Comparison of ENCODE assay signal across 8 cellular contexts in the genomic region with DNA sequence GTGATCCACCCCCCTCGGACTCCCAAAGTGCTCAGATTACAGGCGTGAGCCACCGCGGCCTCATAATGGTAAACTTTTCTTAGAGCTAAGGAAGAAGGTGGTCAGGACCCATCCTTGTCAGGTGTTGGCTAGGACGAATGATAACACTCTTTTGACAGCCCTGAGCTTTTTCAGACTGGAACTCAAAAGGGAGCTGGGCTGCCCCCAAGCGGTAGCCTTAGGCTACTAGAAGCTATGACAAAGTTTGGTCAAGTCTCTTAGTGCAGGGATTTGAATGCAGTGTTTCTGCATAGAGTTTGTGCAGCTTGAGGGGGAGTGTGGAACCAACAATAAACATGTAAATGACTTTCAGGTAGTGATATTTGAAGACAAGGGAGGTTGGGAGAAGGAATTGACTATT. TPM values are rescaled to one million over a fixed set of nuclear protein-coding genes. Genes with fewer than 3 reads are reported as not detected.
A peak's percentile ranks its signal among the peaks of the same experiment; 100 is the strongest.
DNase-seq lines count a peak whose midpoint lies in the region; ATAC-seq, FAIRE-seq and TF ChIP-seq lines count a peak whose summit lies in the region.

No MANE protein-coding gene starts in this region.

- peak; percentile 37 for ATAC-seq in CD8-positive, alpha-beta T cell
- no peak for ATAC-seq in GM18870 (IDR thresholded peaks at IDR 0.05; ENCODE audit: unreplicated experiment)

- no peaks in the 10 kb centered on the region for H3K9me3 ChIP-seq in CD8-positive, alpha-beta T cell (ENCODE audit: low read length)
- H3K9me3 ChIP-seq in HAP-1: no peaks in the 10 kb centered on the region
- no peaks in the 10 kb centered on the region for H3K9me3 ChIP-seq in adrenal gland (replicated peaks in 1 of 3)
- H3K9me3 ChIP-seq in kidney (ENCODE audit: control insufficient read depth in 1 of 2, low read length in 2 of 2): no peaks in the 10 kb centered on the region

- H3K36me3 Mint-ChIP-seq in CD8-positive, alpha-beta T cell: no peaks in the 10 kb centered on the region
- H3K36me3 Mint-ChIP-seq in type B pancreatic cell: no peaks in the 10 kb centered on the region

- H3K4me3 ChIP-seq in CD8-positive, alpha-beta T cell (ENCODE audit: low read depth, low read length): no peak overlapping the region
- H3K4me3 ChIP-seq in HAP-1 (no peak overlapping the region), adrenal gland (no peak overlapping the region), kidney (ENCODE audit: low read length in 2 of 2) (no peak overlapping the region)

- POLR2A ChIA-PET in CD8-positive, alpha-beta T cell (lab: Charles Lee): interaction anchor here (0.6 to 1.1 kb wide), 3 partner anchors 10 to 128 kb away, joined by 3 to 4 read pairs (median 3); no protein-coding TSS in a partner anchor

- in situ Hi-C loops in HAP-1 (cut with MboI; ENCODE audit: low sequenced_read_pairs): loop anchor here (10.0 kb wide), 1 partner anchor 131 kb away; no protein-coding TSS in a partner anchor

- intact Hi-C loops in CD8-positive, alpha-beta T cell (cut with DNase I, micrococcal nuclease): loop anchor here (1.0 kb wide), 1 partner anchor 129 kb away; no protein-coding TSS in a partner anchor
- intact Hi-C loops in adrenal gland (cut with DNase I): loop anchor here in 1 of 2 donors (10.0 kb wide), 1 partner anchor 121 kb away; no protein-coding TSS in a partner anchor
- intact Hi-C loops in kidney (cut with DNase I): loop anchor here (10.0 kb wide), 1 partner anchor 121 kb away; no protein-coding TSS in a partner anchor

- no peak overlapping the region for H3K9ac ChIP-seq in kidney (ENCODE audit: low read length in 2 of 2)

- no peak for FAIRE-seq in kidney (lab: Jason Lieb, UNC)

- H3K36me3 ChIP-seq in CD8-positive, alpha-beta T cell (ENCODE audit: insufficient read depth, low read length): no peaks in the 10 kb centered on the region
- H3K36me3 ChIP-seq in HAP-1 (replicated peaks) (no peaks in the 10 kb centered on the region), adrenal gland (replicated peaks in 1 of 2) (no peaks in the 10 kb centered on the region), kidney (ENCODE audit: control insufficient read depth in 1 of 2, insufficient read depth in 2 of 2, low read length in 2 of 2) (no peaks in the 10 kb centered on the region)

- no peak overlapping the region for H3K27ac ChIP-seq in CD8-positive, alpha-beta T cell (ENCODE audit: low read depth, low read length)
- H3K27ac ChIP-seq in adrenal gland (no peak overlapping the region), kidney (ENCODE audit: low read depth in 2 of 2, low read length in 2 of 2) (no peak overlapping the region)

- no peak overlapping the region for H3K4me3 Mint-ChIP-seq in CD8-positive, alpha-beta T cell
- no peak overlapping the region for H3K4me3 Mint-ChIP-seq in type B pancreatic cell

- CTCF ChIA-PET in CD8-positive, alpha-beta T cell (lab: Charles Lee): interaction anchor here (0.8 to 3.9 kb wide), 8 partner anchors 10 to 162 kb away, joined by 3 to 36 read pairs (median 5); no protein-coding TSS in a partner anchor

- 11 to 26% (median 16%) methylated on average over 5 to 6 of the region's 6 CpGs for WGBS in adrenal gland, 4 donors

- H3K27ac Mint-ChIP-seq in CD8-positive, alpha-beta T cell: no peak overlapping the region
- no peak overlapping the region for H3K27ac Mint-ChIP-seq in type B pancreatic cell

- no peaks in the 10 kb centered on the region for H3K27me3 ChIP-seq in CD8-positive, alpha-beta T cell (ENCODE audit: insufficient read depth, low read length)
- no peaks in the 10 kb centered on the region for H3K27me3 ChIP-seq in HAP-1 (ENCODE audit: low read depth)
- H3K27me3 ChIP-seq in adrenal gland: peaks cover 3% of the 10 kb centered on the region

- TF ChIP-seq CTCF in CD8-positive, alpha-beta T cell (IDR thresholded peaks at IDR 0.05): no peak
- TF ChIP-seq CTCF in adrenal gland (IDR thresholded peaks at IDR 0.05) (peak; percentile 31 to 56 (median 42)), kidney (IDR thresholded peaks at IDR 0.05; ENCODE audit: borderline replicate concordance, extremely low read depth, insufficient read depth) (peak; percentile 33), type B pancreatic cell (conservative IDR thresholded peaks at IDR 0.05) (peak; percentile 69)

- DNase-seq in CD8-positive, alpha-beta T cell: peak in 5 of 7 experiments; percentile 24 to 56 (median 41)
- DNase-seq in HAP-1 (ENCODE audit: low spot score in 2 of 2) (peak; percentile 64 to 77), RKO (ENCODE audit: low spot score) (peak; percentile 60), adrenal gland (peak; percentile 28 to 66 (median 48)), kidney (no peak), type B pancreatic cell (ENCODE audit: extremely low spot score, unreplicated experiment) (no peak), HPDE6-E6E7 (ENCODE audit: extremely low spot score) (no peak)

- no peaks in the 10 kb centered on the region for H3K9me3 Mint-ChIP-seq in CD8-positive, alpha-beta T cell
- H3K9me3 Mint-ChIP-seq in type B pancreatic cell: peaks cover 8% of the 10 kb centered on the region

- no peaks in the 10 kb centered on the region for H3K27me3 Mint-ChIP-seq in CD8-positive, alpha-beta T cell (ENCODE audit: low read depth)
- no peaks in the 10 kb centered on the region for H3K27me3 Mint-ChIP-seq in type B pancreatic cell

- peaks cover 9% of the 10 kb centered on the region for H3K4me1 Mint-ChIP-seq in CD8-positive, alpha-beta T cell (ENCODE audit: low read depth)
- no peaks in the 10 kb centered on the region for H3K4me1 Mint-ChIP-seq in type B pancreatic cell (ENCODE audit: unreplicated experiment)

- TF ChIP-seq POLR2A in adrenal gland (IDR thresholded peaks at IDR 0.05): no peak

- peaks cover 4% of the 10 kb centered on the region for H3K4me1 ChIP-seq in CD8-positive, alpha-beta T cell (ENCODE audit: insufficient read depth, low read length)
- H3K4me1 ChIP-seq in HAP-1 (peaks cover 10% of the 10 kb centered on the region), adrenal gland (replicated peaks in 1 of 2) (peaks cover 4 to 9% of the 10 kb centered on the region in 2 donors), kidney (ENCODE audit: control insufficient read depth in 1 of 2, insufficient read depth in 1 of 2, low read depth in 1 of 2, low read length in 2 of 2) (peaks cover 0 to 4% of the 10 kb centered on the region in 2 donors)

RNA-seq across cellular contexts. Expression of a gene that starts 11.8 kb away (rescaled TPM):
- 10 to 100 TPM; 23.4 to 26.2 TPM for total RNA-seq in CD8-positive, alpha-beta T cell
- total RNA-seq in adrenal gland (100 to 1,000 TPM; 102 to 172 (median 138) TPM), kidney (95.2 TPM), type B pancreatic cell (ENCODE audit: low replicate concordance) (63.7 and 101 TPM in 2 replicates)
- polyA plus RNA-seq in adrenal gland (100 to 1,000 TPM in 2 of 3 donors, 10 to 100 TPM in 1; 64.5 to 177 (median 139) TPM), kidney (ENCODE audit: insufficient read depth, low read depth, low replicate concordance) (255 TPM)

RNA-seq across cellular contexts. Expression of a gene that starts 23.3 kb away (rescaled TPM):
- total RNA-seq in CD8-positive, alpha-beta T cell: 1 to 10 TPM in 1 of 2 experiments, under 1 TPM in 1; 0.81 to 1.5 TPM
- 1 to 10 TPM in 7 of 8 donors, under 1 TPM in 1; 0.18 to 6.6 (median 3.6) TPM for total RNA-seq in adrenal gland
- polyA plus RNA-seq in adrenal gland: 1 to 10 TPM; 1.9 to 8.6 (median 7.6) TPM
- 2.5 TPM for total RNA-seq in kidney
- polyA plus RNA-seq in kidney (ENCODE audit: insufficient read depth, low read depth, low replicate concordance): 6.4 TPM
- total RNA-seq in type B pancreatic cell (ENCODE audit: low replicate concordance): 1.9 and 2.7 TPM in 2 replicates

RNA-seq across cellular contexts. Expression of a gene that starts 23.5 kb away (rescaled TPM):
- 10 to 100 TPM; 23.7 to 25.3 TPM for total RNA-seq in CD8-positive, alpha-beta T cell
- 10 to 100 TPM; 21.4 to 51.6 (median 44.9) TPM for total RNA-seq in adrenal gland
- 10 to 100 TPM in 2 of 3 donors, 1 to 10 TPM in 1; 7.6 to 41.5 (median 20.4) TPM for polyA plus RNA-seq in adrenal gland
- total RNA-seq in kidney: 59.0 TPM
- 6.2 TPM for polyA plus RNA-seq in kidney (ENCODE audit: insufficient read depth, low read depth, low replicate concordance)
- 56.0 and 87.6 TPM in 2 replicates for total RNA-seq in type B pancreatic cell (ENCODE audit: low replicate concordance)

Comparison
In these comparisons a context has a peak if more than half of its experiments do, and no peak if none do; other contexts are left out.
1. DNase-seq: peak in CD8-positive, alpha-beta T cell (5 of 7), HAP-1 (2 of 2), RKO (single experiment) and adrenal gland (7 of 7); none in kidney (single experiment), type B pancreatic cell (single experiment) and HPDE6-E6E7 (single experiment).